ENCODE assay signal across 11 cellular contexts in genomic region chr3:42369304-42369703, GRCh38. TPM values are rescaled to one million over a fixed set of nuclear protein-coding genes. Genes with fewer than 3 reads are reported as not detected.
A peak's percentile ranks its signal among the peaks of the same experiment; 100 is the strongest.
DNase-seq lines count a peak whose midpoint lies in the region; ATAC-seq, FAIRE-seq and TF ChIP-seq lines count a peak whose summit lies in the region.
"Had no signal": no experiment of that assay in that cellular context is flagged by ENCODE, and none has a peak within 500 bp of the region (broad histone marks: within the 10 kb centered on the region; RNA-seq: fewer than 3 reads in every experiment).

No MANE protein-coding gene starts in this region.

- DNase-seq in SKM-1 treated with dmso at 0.1 percent for 144 hours (lab: John Stamatoyannopoulos, UW; ENCODE audit: unreplicated experiment) (peak; percentile 1), SKM-1 (lab: John Stamatoyannopoulos, UW; ENCODE audit: unreplicated experiment) (no peak), RPMI8226 (peak; percentile 64), H54 (ENCODE audit: insufficient read length, low spot score) (no peak)
- DNase-seq: activated CD4-positive, alpha-beta memory T cell treated with anti-CD3 and anti-CD28 coated beads for 36 hours; central memory CD4-positive, alpha-beta T cell had no signal

- no peak overlapping the region for H3K27ac ChIP-seq in iPS-20b (ENCODE audit: low read length)
- H3K27ac ChIP-seq in temporal lobe (ENCODE audit: low read depth, low read length), result peak overlapping the region; percentile 76

- no peaks in the 10 kb centered on the region for H3K27me3 ChIP-seq in iPS-20b (ENCODE audit: insufficient read depth, low read length)

- no peak for FAIRE-seq in H54 (lab: Jason Lieb, UNC)
- FAIRE-seq: HepG2 had no signal

- H3K4me1 ChIP-seq in iPS-20b (ENCODE audit: insufficient read depth, low read length), result peaks cover 17% of the 10 kb centered on the region; the same call in 1 of the 2 replicates

- ATAC-seq in GM21723 (IDR thresholded peaks at IDR 0.05; ENCODE audit: unreplicated experiment) (no peak), HG03108 (IDR thresholded peaks at IDR 0.05; ENCODE audit: unreplicated experiment) (no peak)
- ATAC-seq: HepG2 had no signal

- H3K4me3 ChIP-seq in iPS-20b (ENCODE audit: low read length), result no peak overlapping the region; the same call in 1 of the 2 replicates

- peaks cover 11% of the 10 kb centered on the region; the same call in 1 of the 2 replicates for H3K9me3 ChIP-seq in iPS-20b (ENCODE audit: insufficient read depth, low read depth, low read length)

- H3K36me3 ChIP-seq in iPS-20b (ENCODE audit: insufficient read depth, low read depth, low read length), result no peaks in the 10 kb centered on the region

- peak overlapping the region; percentile 35; the same call in 1 of the 2 replicates for H3K9ac ChIP-seq in iPS-20b (ENCODE audit: low read depth, low read length)

- TF ChIP-seq POLR2A in H54 (IDR thresholded peaks at IDR 0.05; ENCODE audit: low read depth, low read length), result no peak

RNA-seq across cellular contexts. Expression of gene LYZL4, which starts 41.1 kb away (rescaled TPM):
- not detected for total RNA-seq in temporal lobe
- total RNA-seq: activated CD4-positive, alpha-beta memory T cell treated with anti-CD3 and anti-CD28 coated beads for 36 hours; HepG2 had no signal

Comparison
In these comparisons a context has a peak if more than half of its experiments do, and no peak if none do; other contexts are left out.
1. DNase-seq: peak in SKM-1 treated with dmso at 0.1 percent for 144 hours (single experiment) and RPMI8226 (single experiment); none in SKM-1 (single experiment) and H54 (single experiment).